Comparison of ENCODE assay signal across 17 cellular contexts in the genomic region with DNA sequence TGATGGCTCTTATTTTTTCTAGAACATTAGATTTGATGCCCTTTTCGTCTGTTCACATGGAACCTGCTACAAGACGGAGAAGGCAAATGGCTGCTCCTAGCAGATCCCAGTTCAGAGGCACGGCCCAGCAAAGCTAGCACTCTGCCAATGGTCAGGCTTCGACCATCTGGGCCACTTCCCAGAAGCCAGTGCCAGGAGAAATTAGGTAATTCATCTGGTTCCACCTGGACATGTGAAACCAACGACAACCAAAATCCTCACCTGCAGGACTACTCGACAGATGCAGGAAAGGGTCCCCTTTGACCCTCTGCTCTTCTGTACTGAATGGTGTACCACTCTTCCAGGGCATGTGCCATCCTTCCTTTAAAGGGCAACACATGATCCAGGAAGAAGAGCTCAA.
DNase-seq lines count a peak whose midpoint lies in the region; ATAC-seq and TF ChIP-seq lines count a peak whose summit lies in the region.
"Had no signal": no experiment of that assay in that cellular context is flagged by ENCODE, and none has a peak within 500 bp of the region (broad histone marks: within the 10 kb centered on the region; RNA-seq: fewer than 3 reads in every experiment).

No MANE protein-coding gene starts in this region.

- no peaks in the 10 kb centered on the region for H3K36me3 ChIP-seq in KMS-11 (ENCODE audit: insufficient read depth)
- H3K36me3 ChIP-seq: SJCRH30 had no signal

- H3K4me2 ChIP-seq in KMS-11 = peak overlapping the region; percentile 92; the same call in 1 of the 2 replicates

- H3K27ac Mint-ChIP-seq in T-helper 2 cell treated with Interferon-gamma antibody and Interleukin-4, amounts not matched to agents 5 μg/mL and 100 μg/mL, for 36 hours = no peak overlapping the region
- no peak overlapping the region for H3K27ac Mint-ChIP-seq in activated naive CD8-positive, alpha-beta T cell treated with anti-CD3 and anti-CD28 coated beads, Interleukin-2, amount 50 U/mL, for 24 hours
- H3K27ac Mint-ChIP-seq in nephron progenitor cell = no peak overlapping the region
- H3K27ac Mint-ChIP-seq: activated CD8-positive, alpha-beta T cell treated with anti-CD3 and anti-CD28 coated beads, Interleukin-2, amount 10 ng/mL, durations not matched to agents 7 days and 5 days; H9 had no signal

- no peak for TF ChIP-seq CTCF in KMS-11 (conservative IDR thresholded peaks at IDR 0.05; ENCODE audit: low read depth, low read length)
- no peak for TF ChIP-seq CTCF in nephron progenitor cell (IDR thresholded peaks at IDR 0.05)

- no peaks in the 10 kb centered on the region for H3K9me3 Mint-ChIP-seq in T-helper 2 cell treated with Interferon-gamma antibody and Interleukin-4, amounts not matched to agents 5 μg/mL and 100 μg/mL, for 36 hours
- H3K9me3 Mint-ChIP-seq in activated naive CD8-positive, alpha-beta T cell treated with anti-CD3 and anti-CD28 coated beads, Interleukin-2, amount 50 U/mL, for 24 hours = no peaks in the 10 kb centered on the region
- H3K9me3 Mint-ChIP-seq in nephron progenitor cell = peaks cover 8% of the 10 kb centered on the region
- H3K9me3 Mint-ChIP-seq: H9; stimulated activated effector memory CD8-positive, alpha-beta T cell treated with anti-CD3 and anti-CD28 coated beads, Interleukin-12 subunit alpha, Interleukin-12 subunit beta, amount 100 ng/mL, for 72 hours had no signal

- no peak for DNase-seq in T-helper 2 cell treated with Interferon-gamma antibody and Interleukin-4, amounts not matched to agents 5 μg/mL and 100 μg/mL, for 36 hours (ENCODE audit: low spot score)
- no peak for DNase-seq in T-helper 2 cell
- DNase-seq in activated naive CD8-positive, alpha-beta T cell treated with anti-CD3 and anti-CD28 coated beads, Interleukin-2, amount 50 U/mL, for 24 hours = no peak
- DNase-seq in nephron progenitor cell = no peak
- no peak for DNase-seq in iPS-NIHi11 (ENCODE audit: low spot score)
- no peak for DNase-seq in NCI-H187 treated with DMSO at 0.1 percent for 48 hours (lab: John Stamatoyannopoulos, UW)
- DNase-seq: activated CD8-positive, alpha-beta T cell treated with anti-CD3 and anti-CD28 coated beads, Interleukin-2, amount 10 ng/mL, durations not matched to agents 7 days and 5 days; activated effector memory CD4-positive, alpha-beta T cell treated with Interleukin-2 at 50 U/mL for 16 hours; H9; kidney; NCI-H2171 treated with DMSO at 0.1 percent for 48 hours; SJCRH30; small intestine had no signal

- no peak for ATAC-seq in activated naive CD8-positive, alpha-beta T cell treated with anti-CD3 and anti-CD28 coated beads, Interleukin-2, amount 50 U/mL, for 24 hours
- ATAC-seq in activated CD4-positive, CD25-positive, alpha-beta regulatory T cell treated with anti-CD3 and anti-CD28 coated beads, Interleukin-2, amount 50 U/mL, for 24 hours = no peak
- ATAC-seq: activated CD8-positive, alpha-beta T cell treated with anti-CD3 and anti-CD28 coated beads, Interleukin-2, amount 10 ng/mL, durations not matched to agents 7 days and 5 days; stimulated activated effector memory CD8-positive, alpha-beta T cell treated with anti-CD3 and anti-CD28 coated beads, Interleukin-12 subunit alpha, Interleukin-12 subunit beta, amount 100 ng/mL, for 72 hours had no signal

- no peak overlapping the region for H3K9ac ChIP-seq in KMS-11
- H3K9ac ChIP-seq: parathyroid adenoma had no signal

- H3K27me3 ChIP-seq in KMS-11 (ENCODE audit: insufficient read depth, low read depth) = no peaks in the 10 kb centered on the region
- H3K27me3 ChIP-seq: SJCRH30 had no signal

- no peak overlapping the region for H3K27ac ChIP-seq in KMS-11
- H3K27ac ChIP-seq: parathyroid adenoma, SJCRH30 had no signal

- peaks cover 64% of the 10 kb centered on the region for H3K4me1 ChIP-seq in KMS-11 (ENCODE audit: low read depth, poor library complexity, severe bottlenecking)
- H3K4me1 ChIP-seq: SJCRH30 had no signal

- H3K27me3 Mint-ChIP-seq in T-helper 2 cell treated with Interferon-gamma antibody and Interleukin-4, amounts not matched to agents 5 μg/mL and 100 μg/mL, for 36 hours (ENCODE audit: low read depth) = peaks cover 8% of the 10 kb centered on the region
- no peaks in the 10 kb centered on the region for H3K27me3 Mint-ChIP-seq in activated naive CD8-positive, alpha-beta T cell treated with anti-CD3 and anti-CD28 coated beads, Interleukin-2, amount 50 U/mL, for 24 hours
- H3K27me3 Mint-ChIP-seq in nephron progenitor cell (ENCODE audit: low read depth, poor library complexity) = peaks cover 20% of the 10 kb centered on the region

- peaks cover 4% of the 10 kb centered on the region for H3K36me3 Mint-ChIP-seq in T-helper 2 cell treated with Interferon-gamma antibody and Interleukin-4, amounts not matched to agents 5 μg/mL and 100 μg/mL, for 36 hours (ENCODE audit: low read depth)
- peaks cover 1% of the 10 kb centered on the region for H3K36me3 Mint-ChIP-seq in activated naive CD8-positive, alpha-beta T cell treated with anti-CD3 and anti-CD28 coated beads, Interleukin-2, amount 50 U/mL, for 24 hours (ENCODE audit: low read depth)
- no peaks in the 10 kb centered on the region for H3K36me3 Mint-ChIP-seq in nephron progenitor cell (ENCODE audit: low read depth)

- H3K4me3 Mint-ChIP-seq in T-helper 2 cell treated with Interferon-gamma antibody and Interleukin-4, amounts not matched to agents 5 μg/mL and 100 μg/mL, for 36 hours = peak overlapping the region; percentile 4
- H3K4me3 Mint-ChIP-seq in activated naive CD8-positive, alpha-beta T cell treated with anti-CD3 and anti-CD28 coated beads, Interleukin-2, amount 50 U/mL, for 24 hours = peak overlapping the region; percentile 80
- H3K4me3 Mint-ChIP-seq in nephron progenitor cell = peak overlapping the region; percentile 82

- peaks cover 42% of the 10 kb centered on the region for H3K4me1 Mint-ChIP-seq in T-helper 2 cell treated with Interferon-gamma antibody and Interleukin-4, amounts not matched to agents 5 μg/mL and 100 μg/mL, for 36 hours (ENCODE audit: low read depth)
- H3K4me1 Mint-ChIP-seq in activated naive CD8-positive, alpha-beta T cell treated with anti-CD3 and anti-CD28 coated beads, Interleukin-2, amount 50 U/mL, for 24 hours = peaks cover 60% of the 10 kb centered on the region
- H3K4me1 Mint-ChIP-seq in nephron progenitor cell = peaks cover 15% of the 10 kb centered on the region

- H2AFZ ChIP-seq in KMS-11 (ENCODE audit: low read depth) = no peak overlapping the region
- H2AFZ ChIP-seq: parathyroid adenoma had no signal

- no peak overlapping the region for H3K4me3 ChIP-seq in KMS-11 (IDR thresholded peaks at IDR 0.05; ENCODE audit: insufficient read depth, low read depth, low read length)
- H3K4me3 ChIP-seq: SJCRH30 had no signal

- peaks cover 64% of the 10 kb centered on the region for H3K79me2 ChIP-seq in KMS-11 (ENCODE audit: insufficient read depth, low read depth)

- no peaks in the 10 kb centered on the region for H4K20me1 ChIP-seq in KMS-11 (ENCODE audit: insufficient read depth)

Comparison
In these comparisons a context has a peak if more than half of its experiments do, and no peak if none do; other contexts are left out.
1. H3K4me3 Mint-ChIP-seq: peak in every context shown above with its lines; median percentile 82 in nephron progenitor cell; 80 in activated naive CD8-positive, alpha-beta T cell treated with anti-CD3 and anti-CD28 coated beads, Interleukin-2, amount 50 U/mL, for 24 hours; 4 in T-helper 2 cell treated with Interferon-gamma antibody and Interleukin-4, amounts not matched to agents 5 μg/mL and 100 μg/mL, for 36 hours.